ENCODE assay signal across 1 cellular context in the genomic region with DNA sequence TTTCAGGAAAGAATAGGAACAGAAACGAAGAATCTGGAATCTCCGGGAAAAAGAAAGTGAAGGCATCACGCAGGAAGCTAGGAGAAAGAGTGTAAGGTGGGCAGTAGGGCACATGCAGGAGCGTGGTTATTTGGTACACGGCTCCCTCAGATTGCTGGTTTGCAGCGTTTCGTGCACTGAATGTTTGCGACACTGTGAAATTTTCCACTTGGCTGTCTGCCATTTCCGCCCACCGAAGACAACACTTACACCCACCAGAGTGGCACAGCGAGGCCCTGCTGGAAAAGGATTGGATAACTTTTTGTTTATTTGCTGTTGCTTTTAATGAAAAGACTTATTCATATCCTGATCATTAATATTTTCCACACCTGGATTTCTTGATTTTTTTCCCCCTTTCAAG.
TF ChIP-seq lines count a peak whose summit lies in the region.

No MANE protein-coding gene starts in this region.

TF ChIP-seq in WTC11, 78 proteins besides CTCF, POLR2A, EP300 and RAD21 (continued from another document):
- TF ChIP-seq, protein P1, sequence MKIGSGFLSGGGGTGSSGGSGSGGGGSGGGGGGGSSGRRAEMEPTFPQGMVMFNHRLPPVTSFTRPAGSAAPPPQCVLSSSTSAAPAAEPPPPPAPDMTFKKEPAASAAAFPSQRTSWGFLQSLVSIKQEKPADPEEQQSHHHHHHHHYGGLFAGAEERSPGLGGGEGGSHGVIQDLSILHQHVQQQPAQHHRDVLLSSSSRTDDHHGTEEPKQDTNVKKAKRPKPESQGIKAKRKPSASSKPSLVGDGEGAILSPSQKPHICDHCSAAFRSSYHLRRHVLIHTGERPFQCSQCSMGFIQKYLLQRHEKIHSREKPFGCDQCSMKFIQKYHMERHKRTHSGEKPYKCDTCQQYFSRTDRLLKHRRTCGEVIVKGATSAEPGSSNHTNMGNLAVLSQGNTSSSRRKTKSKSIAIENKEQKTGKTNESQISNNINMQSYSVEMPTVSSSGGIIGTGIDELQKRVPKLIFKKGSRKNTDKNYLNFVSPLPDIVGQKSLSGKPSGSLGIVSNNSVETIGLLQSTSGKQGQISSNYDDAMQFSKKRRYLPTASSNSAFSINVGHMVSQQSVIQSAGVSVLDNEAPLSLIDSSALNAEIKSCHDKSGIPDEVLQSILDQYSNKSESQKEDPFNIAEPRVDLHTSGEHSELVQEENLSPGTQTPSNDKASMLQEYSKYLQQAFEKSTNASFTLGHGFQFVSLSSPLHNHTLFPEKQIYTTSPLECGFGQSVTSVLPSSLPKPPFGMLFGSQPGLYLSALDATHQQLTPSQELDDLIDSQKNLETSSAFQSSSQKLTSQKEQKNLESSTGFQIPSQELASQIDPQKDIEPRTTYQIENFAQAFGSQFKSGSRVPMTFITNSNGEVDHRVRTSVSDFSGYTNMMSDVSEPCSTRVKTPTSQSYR (CRISPR knock-in tag; IDR thresholded peaks at IDR 0.05): no peak
- TF ChIP-seq, protein P2, sequence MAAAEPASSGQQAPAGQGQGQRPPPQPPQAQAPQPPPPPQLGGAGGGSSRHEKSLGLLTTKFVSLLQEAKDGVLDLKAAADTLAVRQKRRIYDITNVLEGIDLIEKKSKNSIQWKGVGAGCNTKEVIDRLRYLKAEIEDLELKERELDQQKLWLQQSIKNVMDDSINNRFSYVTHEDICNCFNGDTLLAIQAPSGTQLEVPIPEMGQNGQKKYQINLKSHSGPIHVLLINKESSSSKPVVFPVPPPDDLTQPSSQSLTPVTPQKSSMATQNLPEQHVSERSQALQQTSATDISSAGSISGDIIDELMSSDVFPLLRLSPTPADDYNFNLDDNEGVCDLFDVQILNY (CRISPR knock-in tag; IDR thresholded peaks at IDR 0.05): no peak
- TF ChIP-seq, protein P3, sequence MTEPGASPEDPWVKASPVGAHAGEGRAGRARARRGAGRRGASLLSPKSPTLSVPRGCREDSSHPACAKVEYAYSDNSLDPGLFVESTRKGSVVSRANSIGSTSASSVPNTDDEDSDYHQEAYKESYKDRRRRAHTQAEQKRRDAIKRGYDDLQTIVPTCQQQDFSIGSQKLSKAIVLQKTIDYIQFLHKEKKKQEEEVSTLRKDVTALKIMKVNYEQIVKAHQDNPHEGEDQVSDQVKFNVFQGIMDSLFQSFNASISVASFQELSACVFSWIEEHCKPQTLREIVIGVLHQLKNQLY (CRISPR knock-in tag; IDR thresholded peaks at IDR 0.05): no peak
- no peak for TF ChIP-seq SMAD4 (CRISPR knock-in tag; IDR thresholded peaks at IDR 0.05)
- TF ChIP-seq, protein P4, sequence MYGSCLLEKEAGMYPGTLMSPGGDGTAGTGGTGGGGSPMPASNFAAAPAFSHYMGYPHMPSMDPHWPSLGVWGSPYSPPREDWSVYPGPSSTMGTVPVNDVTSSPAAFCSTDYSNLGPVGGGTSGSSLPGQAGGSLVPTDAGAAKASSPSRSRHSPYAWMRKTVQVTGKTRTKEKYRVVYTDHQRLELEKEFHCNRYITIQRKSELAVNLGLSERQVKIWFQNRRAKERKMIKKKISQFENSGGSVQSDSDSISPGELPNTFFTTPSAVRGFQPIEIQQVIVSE (CRISPR knock-in tag; IDR thresholded peaks at IDR 0.05; ENCODE audit: borderline replicate concordance): no peak
- no peak for TF ChIP-seq OVOL2 (CRISPR knock-in tag; IDR thresholded peaks at IDR 0.05; ENCODE audit: borderline replicate concordance)
- TF ChIP-seq ESRRA (CRISPR knock-in tag; IDR thresholded peaks at IDR 0.05; ENCODE audit: borderline replicate concordance): no peak
